ENCODE assay signal across 30 cellular contexts in the genomic region with DNA sequence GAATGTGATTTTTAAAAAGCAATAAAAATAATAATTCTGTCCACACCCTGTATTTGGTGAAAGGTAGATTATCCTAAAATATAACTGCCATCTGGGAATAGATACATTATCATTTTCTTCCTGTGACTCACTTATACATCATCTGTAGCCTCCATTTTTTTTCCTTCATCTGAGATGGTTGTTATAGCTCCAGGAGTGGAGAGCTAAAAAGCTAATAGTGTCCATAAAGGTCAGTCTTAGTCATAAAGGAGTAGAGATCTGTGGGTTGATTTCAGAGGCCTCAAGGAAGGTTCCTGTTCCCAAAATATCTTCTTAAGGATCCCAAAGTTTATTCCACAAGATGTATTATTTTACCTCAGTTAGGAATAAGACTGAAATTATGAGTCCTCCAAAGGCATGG.
"Had no signal": no experiment of that assay in that cellular context is flagged by ENCODE, and none has a peak within 500 bp of the region (broad histone marks: within the 10 kb centered on the region; RNA-seq: fewer than 3 reads in every experiment).

No MANE protein-coding gene starts in this region.

- H3K4me3 ChIP-seq: esophagus muscularis mucosa, gastrocnemius medialis, heart left ventricle had no signal

- H3K27me3 ChIP-seq: brain microvascular endothelial cell, foreskin keratinocyte, gastrocnemius medialis had no signal

- H3K9me3 ChIP-seq: esophagus muscularis mucosa, gastrocnemius medialis, heart left ventricle had no signal

- ATAC-seq: activated T-cell treated with anti-CD3 and anti-CD28 coated beads, Interleukin-2, amount 50 U/mL, for 72 hours; effector memory CD8-positive, alpha-beta T cell; foreskin keratinocyte; gastrocnemius medialis; WTC11 had no signal

- H3K27ac ChIP-seq: brain microvascular endothelial cell, esophagus muscularis mucosa, foreskin keratinocyte, gastrocnemius medialis, VCaP had no signal

- DNase-seq: activated CD4-positive, alpha-beta memory T cell treated with anti-CD3 and anti-CD28 coated beads, Interleukin-2, amount 10 ng/mL, durations not matched to agents 7 days and 5 days; activated CD4-positive, alpha-beta T cell treated with anti-CD3 and anti-CD28 coated beads for 1 hour; activated CD4-positive, alpha-beta T cell treated with anti-CD3 and anti-CD28 coated beads for 4 hours; activated CD4-positive, alpha-beta T cell treated with anti-CD3 and anti-CD28 coated beads, Interleukin-2, amount 10 ng/mL, durations not matched to agents 7 days and 5 days; activated CD4-positive, alpha-beta T cell treated with anti-CD3 and anti-CD28 coated beads, Interleukin-2, amount 50 U/mL, for 4 hours; activated CD8-positive, alpha-beta memory T cell treated with anti-CD3 and anti-CD28 coated beads, Interleukin-2, amount 50 U/mL, for 48 hours; activated gamma-delta T cell treated with Interleukin-2 at 50 U/mL for 16 hours; activated naive CD4-positive, alpha-beta T cell treated with anti-CD3 and anti-CD28 coated beads, Interleukin-2, amount 50 U/mL, for 16 hours; activated naive CD4-positive, alpha-beta T cell treated with Interleukin-2 at 50 U/mL for 16 hours; activated T-cell treated with anti-CD3 and anti-CD28 coated beads for 4 hours; activated T-cell treated with anti-CD3 and anti-CD28 coated beads, Interleukin-2, amount 50 U/mL, for 24 hours; activated T-cell treated with anti-CD3 and anti-CD28 coated beads, Interleukin-2, amount 50 U/mL, for 72 hours; amniotic stem cell; anterior cingulate cortex; brain microvascular endothelial cell; caudate nucleus; cortex of kidney; dermis blood vessel endothelial cell; effector CD4-positive, alpha-beta T cell; effector memory CD8-positive, alpha-beta T cell; erythroblast; foreskin keratinocyte; gastrocnemius medialis; glutamatergic neuron; T-helper 2 cell had no signal

- H3K36me3 ChIP-seq: brain microvascular endothelial cell, esophagus muscularis mucosa, gastrocnemius medialis, heart left ventricle had no signal

- FAIRE-seq: astrocyte had no signal

- H3K4me1 ChIP-seq: esophagus muscularis mucosa, foreskin keratinocyte, heart left ventricle had no signal
